8 cellular contexts compared by ENCODE assay signal in genomic region chr1:26233903-26234643, GRCh38. TPM values are rescaled to one million over a fixed set of nuclear protein-coding genes. Genes with fewer than 3 reads are reported as not detected.
A peak's percentile ranks its signal among the peaks of the same experiment; 100 is the strongest.
DNase-seq lines count a peak whose midpoint lies in the region; ATAC-seq and TF ChIP-seq lines count a peak whose summit lies in the region.

TSS of gene CEP85 (plus strand) at chr1:26234200. CDS start at chr1:26239784, 5,584 bp downstream.

- DNase-seq in CD14-positive monocyte (ENCODE audit: low spot score) (peak; percentile 97), NCI-H748 (lab: John Stamatoyannopoulos, UW; ENCODE audit: unreplicated experiment) (peak; percentile 95), cortex of kidney (lab: John Stamatoyannopoulos, UW) (peak; percentile 78), left colon (peak; percentile 97 to 99)
- peak; percentile 99 for DNase-seq in activated CD4-positive, alpha-beta T cell treated with anti-CD3 and anti-CD28 coated beads, Interleukin-2, amount 50 U/mL, for 1 hour
- peak; percentile 99 for DNase-seq in stimulated activated CD4-positive, alpha-beta T cell treated with anti-CD3 and anti-CD28 coated beads, Interleukin-1b, Interleukin-23, amount 100 ng/mL, for 48 hours

- intact Hi-C loops in CD14-positive monocyte (cut with micrococcal nuclease) (loop anchor here in 1 of 2 donors (2.0 to 5.0 kb wide), 2 partner anchors 41 to 67 kb away; partner anchors contain the start of genes C1orf232 and ZNF593), left colon (cut with DNase I, micrococcal nuclease) (loop anchor here in 1 of 2 donors (10.0 kb wide), 1 partner anchor 59 kb away; the partner anchor contains the start of genes CNKSR1 and ZNF593OS)

- TF ChIP-seq CTCF in CD14-positive monocyte (IDR thresholded peaks at IDR 0.05): peak; percentile 52

- ATAC-seq in GM19372 (IDR thresholded peaks at IDR 0.05; ENCODE audit: low read depth, unreplicated experiment) (peak; percentile 91), HG03558 (IDR thresholded peaks at IDR 0.05; ENCODE audit: extremely low read depth, unreplicated experiment) (peak; percentile 68), left colon (peak; percentile 95)

- H3K4me1 Mint-ChIP-seq in CD14-positive monocyte: peaks cover 32% of the 10 kb centered on the region

- peak within 1 kb of the TSS; percentile 91 to 97 (median 96) for H3K27ac Mint-ChIP-seq in CD14-positive monocyte

- H3K36me3 Mint-ChIP-seq in CD14-positive monocyte: no peaks in the 10 kb centered on the region

- H3K4me3 Mint-ChIP-seq in CD14-positive monocyte: peak within 1 kb of the TSS; percentile 99

- H3K27me3 Mint-ChIP-seq in CD14-positive monocyte (ENCODE audit: low read depth in 3 of 3): peaks cover 0 to 2% (median 2%) of the 10 kb centered on the region in 3 donors

- peaks cover 0 to 7% (median 6%) of the 10 kb centered on the region in 7 donors for H3K9me3 Mint-ChIP-seq in CD14-positive monocyte

RNA-seq across cellular contexts. Expression of gene CEP85, which starts in this region (rescaled TPM):
- 10 to 100 TPM in 1 of 2 donors, 1 to 10 TPM in 1; 8.2 to 10.9 TPM for polyA plus RNA-seq in CD14-positive monocyte
- 10 to 100 TPM; 11.4 to 16.7 TPM for total RNA-seq in left colon

Comparison
In these comparisons a context has a peak if more than half of its experiments do, and no peak if none do; other contexts are left out.
1. Peak in every context shown above with its lines: DNase-seq and ATAC-seq.